In the genomic region with DNA sequence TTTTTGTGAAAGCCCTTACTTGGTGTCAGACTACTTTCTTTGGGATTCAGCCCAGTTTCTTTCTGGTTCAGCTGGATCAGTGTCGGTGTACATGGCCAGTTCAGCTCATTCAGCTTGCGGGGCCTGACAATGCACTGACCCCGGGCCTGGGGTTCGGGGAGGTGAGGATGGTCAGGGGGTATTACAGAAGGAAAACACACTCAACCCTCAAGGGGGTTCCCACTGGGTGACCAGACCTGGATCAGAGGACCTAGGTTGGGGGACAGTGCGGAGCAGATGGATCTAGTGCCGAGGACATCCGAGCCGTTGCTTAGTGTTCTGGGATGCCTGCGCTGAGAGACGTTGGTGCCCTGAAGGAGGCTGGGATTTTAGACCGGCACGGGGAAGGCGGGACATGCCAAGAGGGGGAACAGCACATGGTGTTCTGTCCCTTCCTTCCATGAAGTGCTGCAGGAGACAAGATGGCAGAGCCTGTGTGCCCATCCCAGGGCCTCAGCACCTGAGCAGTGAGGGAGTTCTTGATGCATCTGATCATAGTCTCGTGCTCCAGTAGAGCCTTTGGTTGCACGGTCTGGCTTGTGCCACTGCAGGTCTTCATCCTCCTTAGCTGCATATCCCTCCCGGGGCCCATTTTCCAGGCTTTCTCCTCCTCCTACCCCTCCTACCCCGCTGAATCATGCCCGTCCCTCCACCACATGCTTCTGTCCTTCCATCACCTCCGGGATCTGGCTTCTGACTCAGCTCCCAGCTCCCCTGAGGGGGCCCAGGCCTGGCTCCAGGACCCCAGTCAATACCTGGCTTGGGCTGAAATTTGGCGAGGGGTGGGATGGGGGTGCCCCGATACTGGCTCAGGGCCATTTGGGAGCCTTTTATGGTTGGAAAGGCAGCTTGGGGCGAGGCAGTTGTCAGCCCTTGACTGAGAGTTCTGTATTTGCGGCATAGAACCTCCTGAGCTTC, we compare ENCODE assay signal across 10 cellular contexts. TPM values are rescaled to one million over a fixed set of nuclear protein-coding genes. Genes with fewer than 3 reads are reported as not detected.
DNase-seq lines count a peak whose midpoint lies in the region; ATAC-seq lines count a peak whose summit lies in the region.
"Had no signal": no experiment of that assay in that cellular context is flagged by ENCODE, and none has a peak within 500 bp of the region (broad histone marks: within the 10 kb centered on the region; RNA-seq: fewer than 3 reads in every experiment).

No MANE protein-coding gene starts in this region.

- no peak overlapping the region for H3K4me2 ChIP-seq in trophoblast cell (ENCODE audit: low read length)

- ATAC-seq in HG03571 (IDR thresholded peaks at IDR 0.05; ENCODE audit: unreplicated experiment): no peak
- ATAC-seq: GM12878 had no signal

- no peaks in the 10 kb centered on the region for H3K9me3 ChIP-seq in trophoblast cell (ENCODE audit: insufficient read depth, low read depth, low read length)

- no peak overlapping the region for H3K4ac ChIP-seq in trophoblast cell (ENCODE audit: low read depth, low read length)

- peak overlapping the region; percentile 26 for H2BK5ac ChIP-seq in trophoblast cell (ENCODE audit: low read depth, low read length, poor library complexity)

- H2AFZ ChIP-seq in trophoblast cell (ENCODE audit: insufficient read depth, low read length, poor library complexity): no peak overlapping the region

- H3K18ac ChIP-seq in trophoblast cell (ENCODE audit: low read length): peak overlapping the region; percentile 2

- no peak overlapping the region for H2AK5ac ChIP-seq in trophoblast cell (ENCODE audit: low read length)

- peak overlapping the region; percentile 47 for H3K14ac ChIP-seq in trophoblast cell (ENCODE audit: low read length)

- whole genome bisulfite sequencing in trophoblast cell (ENCODE audit: extremely low coverage, insufficient coverage, insufficient read length): no CpG with 5 or more reads among the region's 23 CpGs

- H2BK120ac ChIP-seq in trophoblast cell (ENCODE audit: insufficient read depth, low read length, poor library complexity): peak overlapping the region; percentile 69

- peaks cover 0 to 7% of the 10 kb centered on the region in 2 experiments for H3K36me3 ChIP-seq in trophoblast cell (ENCODE audit: control insufficient read depth in 1 of 2, insufficient read depth in 2 of 2, low read length in 2 of 2)

- peak overlapping the region; percentile 83 for H4K91ac ChIP-seq in trophoblast cell (ENCODE audit: low read depth, low read length)

- DNase-seq in COLO829 (ENCODE audit: low spot score): peak; percentile 36
- peak; percentile 100 for DNase-seq in RPMI7951 (ENCODE audit: low read depth)
- DNase-seq in fibroblast of the conjunctiva (ENCODE audit: low read depth): peak; percentile 94
- DNase-seq in trophoblast cell: peak; percentile 56 to 66
- no peak for DNase-seq in D341Med (ENCODE audit: low spot score)
- DNase-seq in NCI-H187 treated with DMSO at 0.1 percent for 48 hours (lab: John Stamatoyannopoulos, UW): no peak
- DNase-seq in activated T-cell treated with anti-CD3 and anti-CD28 coated beads for 4 hours: no peak
- DNase-seq: NCI-H1436 had no signal

- no peak overlapping the region for H3K23ac ChIP-seq in trophoblast cell (ENCODE audit: low read length)

- no peaks in the 10 kb centered on the region for H3K79me2 ChIP-seq in trophoblast cell (ENCODE audit: control insufficient read depth, insufficient read depth, low read length, poor library complexity)

- peak overlapping the region; percentile 12 for H4K8ac ChIP-seq in trophoblast cell (ENCODE audit: low read depth, low read length)

- H3K9ac ChIP-seq in trophoblast cell (ENCODE audit: low read length): no peak overlapping the region

- H3K27ac ChIP-seq in trophoblast cell (ENCODE audit: low read depth, low read length): peak overlapping the region; percentile 62

- peak overlapping the region; percentile 41 for H2BK12ac ChIP-seq in trophoblast cell (ENCODE audit: low read length)

- H3K79me1 ChIP-seq in trophoblast cell (ENCODE audit: low read length): peaks cover 13% of the 10 kb centered on the region

- H3K4me1 ChIP-seq in trophoblast cell (ENCODE audit: control insufficient read depth in 1 of 2, insufficient read depth in 2 of 2, low read length in 2 of 2): peaks cover 17 to 24% of the 10 kb centered on the region in 2 experiments

- H3K27me3 ChIP-seq in trophoblast cell (ENCODE audit: insufficient read depth, low read length): peaks cover 22% of the 10 kb centered on the region

- H3K4me3 ChIP-seq in trophoblast cell (ENCODE audit: low read depth, low read length): no peak overlapping the region
- H3K4me3 ChIP-seq: GM12878 had no signal

- no peak overlapping the region for H4K12ac ChIP-seq in trophoblast cell (ENCODE audit: low read depth, low read length)

RNA-seq across cellular contexts. Expression of a gene that starts 18.0 kb away (rescaled TPM):
- total RNA-seq in RPMI7951 (2014; rRNA removed; shearing (Covaris generic)): 32.7 and 33.3 TPM in 2 replicates
- 28.0 and 28.6 TPM in 2 replicates for polyA plus RNA-seq in trophoblast cell (2013)

RNA-seq across cellular contexts. Expression of a gene that starts 34.5 kb away (rescaled TPM):
- 0.20 and 0.60 TPM in 2 replicates for total RNA-seq in RPMI7951 (2014; rRNA removed; shearing (Covaris generic))
- polyA plus RNA-seq in trophoblast cell (2013): 0.05 and 0.06 TPM in 2 replicates
- polyA plus RNA-seq: GM12878 had no signal

RNA-seq across cellular contexts. Expression of a gene that starts 46.1 kb away (rescaled TPM):
- total RNA-seq in RPMI7951 (2014; rRNA removed; shearing (Covaris generic)): 87.5 and 91.9 TPM in 2 replicates
- 55.1 and 55.5 TPM in 2 replicates for polyA plus RNA-seq in trophoblast cell (2013)

Comparison
In these comparisons a context has a peak if more than half of its experiments do, and no peak if none do; other contexts are left out.
1. DNase-seq: peak in COLO829 (single experiment), RPMI7951 (single experiment), fibroblast of the conjunctiva (single experiment) and trophoblast cell (2 of 2); none in D341Med (single experiment), NCI-H187 treated with DMSO at 0.1 percent for 48 hours (single experiment) and activated T-cell treated with anti-CD3 and anti-CD28 coated beads for 4 hours (single experiment).